Comparison of ENCODE assay signal across 2 cellular contexts in the genomic region with DNA sequence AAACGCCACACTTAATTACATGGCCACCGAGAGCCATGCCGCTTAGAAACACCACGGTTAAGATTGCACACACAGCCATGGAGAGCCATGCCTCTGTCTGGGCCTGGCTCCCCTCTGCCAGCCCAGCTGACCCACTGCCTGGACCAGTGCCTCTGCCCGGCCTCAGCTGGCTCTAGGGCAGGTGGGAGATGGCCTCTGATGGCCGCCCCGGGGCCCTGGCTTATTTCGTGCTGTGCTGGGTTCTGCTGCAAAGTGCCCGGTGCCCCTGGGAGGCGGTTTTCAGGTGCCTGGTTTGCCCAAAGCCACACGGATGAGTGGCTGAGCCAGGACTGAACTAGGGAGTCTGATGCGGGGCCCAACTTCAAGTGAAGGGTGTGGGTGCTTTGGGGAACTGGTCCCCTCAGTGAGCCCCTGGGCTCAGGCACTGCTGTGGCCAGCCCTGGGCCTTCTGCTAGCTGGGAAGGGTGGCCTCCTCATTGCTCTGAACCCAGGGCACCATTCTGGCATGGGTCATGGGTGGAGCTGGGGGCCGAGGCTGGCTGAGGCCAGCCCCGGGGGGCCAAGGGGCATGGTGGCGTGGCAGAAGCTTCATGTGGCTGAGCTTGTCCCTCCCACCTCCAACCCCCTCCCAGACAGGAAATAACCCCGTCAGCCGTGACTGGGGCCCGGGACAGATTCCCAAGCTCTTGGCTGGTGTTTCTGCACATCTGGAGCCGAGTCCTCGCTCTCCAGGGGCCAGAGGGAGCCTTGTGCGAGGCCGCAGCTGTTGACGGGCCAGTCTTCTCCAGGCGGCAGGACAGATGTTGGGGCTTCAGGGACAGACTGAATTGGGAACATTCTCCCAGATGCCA.
A peak's percentile ranks its signal among the peaks of the same experiment; 100 is the strongest.
TF ChIP-seq lines count a peak whose summit lies in the region.

No MANE protein-coding gene starts in this region.

TF ChIP-seq in HepG2, 621 proteins besides CTCF, POLR2A, EP300 and RAD21:
- TF ChIP-seq AGO2 (optimal IDR thresholded peaks at IDR 0.05; ENCODE audit: low read depth, low read length) = peak; percentile 57
- TF ChIP-seq FOXA1 (IDR thresholded peaks at IDR 0.05) = no peak
- no peak for TF ChIP-seq FOXA1 (CRISPR knock-in tag; IDR thresholded peaks at IDR 0.05)
- no peak for TF ChIP-seq STAG1 (CRISPR knock-in tag; IDR thresholded peaks at IDR 0.05)
TF ChIP-seq in HepG2: peak in this region for 1.

TF ChIP-seq in SK-N-SH, 30 proteins besides CTCF, POLR2A, EP300 and RAD21:
- TF ChIP-seq RCOR1 (IDR thresholded peaks at IDR 0.05; ENCODE audit: low read length) = no peak
- no peak for TF ChIP-seq YY1 (IDR thresholded peaks at IDR 0.05; ENCODE audit: low read depth)
- TF ChIP-seq MXI1 (IDR thresholded peaks at IDR 0.05; ENCODE audit: low read depth, low read length) = no peak
- no peak for TF ChIP-seq FOXJ3 (CRISPR knock-in tag; IDR thresholded peaks at IDR 0.05)
- TF ChIP-seq, protein P1, sequence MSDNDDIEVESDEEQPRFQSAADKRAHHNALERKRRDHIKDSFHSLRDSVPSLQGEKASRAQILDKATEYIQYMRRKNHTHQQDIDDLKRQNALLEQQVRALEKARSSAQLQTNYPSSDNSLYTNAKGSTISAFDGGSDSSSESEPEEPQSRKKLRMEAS (IDR thresholded peaks at IDR 0.05; ENCODE audit: low read depth) = no peak
- TF ChIP-seq, protein P2, sequence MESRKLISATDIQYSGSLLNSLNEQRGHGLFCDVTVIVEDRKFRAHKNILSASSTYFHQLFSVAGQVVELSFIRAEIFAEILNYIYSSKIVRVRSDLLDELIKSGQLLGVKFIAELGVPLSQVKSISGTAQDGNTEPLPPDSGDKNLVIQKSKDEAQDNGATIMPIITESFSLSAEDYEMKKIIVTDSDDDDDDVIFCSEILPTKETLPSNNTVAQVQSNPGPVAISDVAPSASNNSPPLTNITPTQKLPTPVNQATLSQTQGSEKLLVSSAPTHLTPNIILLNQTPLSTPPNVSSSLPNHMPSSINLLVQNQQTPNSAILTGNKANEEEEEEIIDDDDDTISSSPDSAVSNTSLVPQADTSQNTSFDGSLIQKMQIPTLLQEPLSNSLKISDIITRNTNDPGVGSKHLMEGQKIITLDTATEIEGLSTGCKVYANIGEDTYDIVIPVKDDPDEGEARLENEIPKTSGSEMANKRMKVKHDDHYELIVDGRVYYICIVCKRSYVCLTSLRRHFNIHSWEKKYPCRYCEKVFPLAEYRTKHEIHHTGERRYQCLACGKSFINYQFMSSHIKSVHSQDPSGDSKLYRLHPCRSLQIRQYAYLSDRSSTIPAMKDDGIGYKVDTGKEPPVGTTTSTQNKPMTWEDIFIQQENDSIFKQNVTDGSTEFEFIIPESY (IDR thresholded peaks at IDR 0.05; ENCODE audit: borderline replicate concordance, low read depth) = no peak
- TF ChIP-seq, protein P3, sequence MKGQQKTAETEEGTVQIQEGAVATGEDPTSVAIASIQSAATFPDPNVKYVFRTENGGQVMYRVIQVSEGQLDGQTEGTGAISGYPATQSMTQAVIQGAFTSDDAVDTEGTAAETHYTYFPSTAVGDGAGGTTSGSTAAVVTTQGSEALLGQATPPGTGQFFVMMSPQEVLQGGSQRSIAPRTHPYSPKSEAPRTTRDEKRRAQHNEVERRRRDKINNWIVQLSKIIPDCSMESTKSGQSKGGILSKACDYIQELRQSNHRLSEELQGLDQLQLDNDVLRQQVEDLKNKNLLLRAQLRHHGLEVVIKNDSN (IDR thresholded peaks at IDR 0.05; ENCODE audit: borderline replicate concordance, low read depth) = no peak
- TF ChIP-seq, protein P4, sequence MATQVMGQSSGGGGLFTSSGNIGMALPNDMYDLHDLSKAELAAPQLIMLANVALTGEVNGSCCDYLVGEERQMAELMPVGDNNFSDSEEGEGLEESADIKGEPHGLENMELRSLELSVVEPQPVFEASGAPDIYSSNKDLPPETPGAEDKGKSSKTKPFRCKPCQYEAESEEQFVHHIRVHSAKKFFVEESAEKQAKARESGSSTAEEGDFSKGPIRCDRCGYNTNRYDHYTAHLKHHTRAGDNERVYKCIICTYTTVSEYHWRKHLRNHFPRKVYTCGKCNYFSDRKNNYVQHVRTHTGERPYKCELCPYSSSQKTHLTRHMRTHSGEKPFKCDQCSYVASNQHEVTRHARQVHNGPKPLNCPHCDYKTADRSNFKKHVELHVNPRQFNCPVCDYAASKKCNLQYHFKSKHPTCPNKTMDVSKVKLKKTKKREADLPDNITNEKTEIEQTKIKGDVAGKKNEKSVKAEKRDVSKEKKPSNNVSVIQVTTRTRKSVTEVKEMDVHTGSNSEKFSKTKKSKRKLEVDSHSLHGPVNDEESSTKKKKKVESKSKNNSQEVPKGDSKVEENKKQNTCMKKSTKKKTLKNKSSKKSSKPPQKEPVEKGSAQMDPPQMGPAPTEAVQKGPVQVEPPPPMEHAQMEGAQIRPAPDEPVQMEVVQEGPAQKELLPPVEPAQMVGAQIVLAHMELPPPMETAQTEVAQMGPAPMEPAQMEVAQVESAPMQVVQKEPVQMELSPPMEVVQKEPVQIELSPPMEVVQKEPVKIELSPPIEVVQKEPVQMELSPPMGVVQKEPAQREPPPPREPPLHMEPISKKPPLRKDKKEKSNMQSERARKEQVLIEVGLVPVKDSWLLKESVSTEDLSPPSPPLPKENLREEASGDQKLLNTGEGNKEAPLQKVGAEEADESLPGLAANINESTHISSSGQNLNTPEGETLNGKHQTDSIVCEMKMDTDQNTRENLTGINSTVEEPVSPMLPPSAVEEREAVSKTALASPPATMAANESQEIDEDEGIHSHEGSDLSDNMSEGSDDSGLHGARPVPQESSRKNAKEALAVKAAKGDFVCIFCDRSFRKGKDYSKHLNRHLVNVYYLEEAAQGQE (IDR thresholded peaks at IDR 0.05; ENCODE audit: low read depth, low read length) = no peak
- no peak for TF ChIP-seq TEAD4 (IDR thresholded peaks at IDR 0.05; ENCODE audit: borderline replicate concordance, insufficient read depth)
- TF ChIP-seq NRF1 (IDR thresholded peaks at IDR 0.05; ENCODE audit: low read depth, low read length) = no peak
TF ChIP-seq in SK-N-SH: peak in this region for 0.
